19 cellular contexts compared by ENCODE assay signal in genomic region chr9:77826621-77827020, GRCh38.
"Had no signal": no experiment of that assay in that cellular context is flagged by ENCODE, and none has a peak within 500 bp of the region (broad histone marks: within the 10 kb centered on the region; RNA-seq: fewer than 3 reads in every experiment).

No MANE protein-coding gene starts in this region.

- H3K36me3 Mint-ChIP-seq: memory B cell had no signal

- H3K27me3 ChIP-seq: esophagus muscularis mucosa, heart left ventricle, left lung, pancreas had no signal

- H3K27ac Mint-ChIP-seq: activated CD4-positive, alpha-beta T cell treated with anti-CD3 and anti-CD28 coated beads for 36 hours; memory B cell; stimulated activated naive CD8-positive, alpha-beta T cell treated with anti-CD3 and anti-CD28 coated beads, Interleukin-15, amount 100 ng/mL, for 72 hours had no signal

- H3K4me3 Mint-ChIP-seq: activated CD4-positive, alpha-beta memory T cell treated with anti-CD3 and anti-CD28 coated beads, Interleukin-2, amount 10 ng/mL, durations not matched to agents 7 days and 5 days; activated CD4-positive, alpha-beta T cell treated with anti-CD3 and anti-CD28 coated beads for 36 hours; activated naive CD8-positive, alpha-beta T cell treated with anti-CD3 and anti-CD28 coated beads for 36 hours; memory B cell; stimulated activated naive CD8-positive, alpha-beta T cell treated with anti-CD3 and anti-CD28 coated beads, Interleukin-15, amount 100 ng/mL, for 72 hours had no signal

- FAIRE-seq: bronchial epithelial cell, frontal cortex, islet of Langerhans, pancreas had no signal

- H3K36me3 ChIP-seq: esophagus muscularis mucosa, heart left ventricle, left lung, pancreas, thoracic aorta had no signal

- H3K27me3 Mint-ChIP-seq: activated CD4-positive, alpha-beta memory T cell treated with anti-CD3 and anti-CD28 coated beads, Interleukin-2, amount 10 ng/mL, durations not matched to agents 7 days and 5 days; activated CD4-positive, alpha-beta T cell treated with anti-CD3 and anti-CD28 coated beads for 36 hours; activated naive CD8-positive, alpha-beta T cell treated with anti-CD3 and anti-CD28 coated beads for 36 hours; stimulated activated naive CD8-positive, alpha-beta T cell treated with anti-CD3 and anti-CD28 coated beads, Interleukin-15, amount 100 ng/mL, for 72 hours had no signal

- H3K4me3 ChIP-seq: esophagus muscularis mucosa, heart left ventricle, left lung, pancreas, thoracic aorta had no signal

- H3K27ac ChIP-seq: esophagus muscularis mucosa, heart left ventricle, pancreas, thoracic aorta had no signal

- DNase-seq: activated CD4-positive, alpha-beta memory T cell treated with anti-CD3 and anti-CD28 coated beads, Interleukin-2, amount 10 ng/mL, durations not matched to agents 7 days and 5 days; activated CD4-positive, alpha-beta T cell treated with anti-CD3 and anti-CD28 coated beads for 36 hours; activated gamma-delta T cell; activated naive CD8-positive, alpha-beta T cell treated with anti-CD3 and anti-CD28 coated beads for 36 hours; activated T-cell treated with anti-CD3 and anti-CD28 coated beads, Interleukin-2, amount 50 U/mL, for 48 hours; heart left ventricle; left lung; pancreas; retina; stimulated activated CD4-positive, alpha-beta T cell treated with anti-CD3 and anti-CD28 coated beads, Interleukin-15, amount 100 ng/mL, for 24 hours; stimulated activated CD4-positive, alpha-beta T cell treated with anti-CD3 and anti-CD28 coated beads, Interleukin-4, amount 100 ng/mL, for 4 hours; stimulated activated naive CD8-positive, alpha-beta T cell treated with anti-CD3 and anti-CD28 coated beads, Interleukin-15, amount 100 ng/mL, for 72 hours; T-helper 9 cell had no signal

- H3K9me3 Mint-ChIP-seq: activated CD4-positive, alpha-beta memory T cell treated with anti-CD3 and anti-CD28 coated beads, Interleukin-2, amount 10 ng/mL, durations not matched to agents 7 days and 5 days; activated naive CD8-positive, alpha-beta T cell treated with anti-CD3 and anti-CD28 coated beads for 36 hours; memory B cell; stimulated activated naive CD8-positive, alpha-beta T cell treated with anti-CD3 and anti-CD28 coated beads, Interleukin-15, amount 100 ng/mL, for 72 hours had no signal

- H3K9me3 ChIP-seq: esophagus muscularis mucosa, heart left ventricle, left lung, pancreas, thoracic aorta had no signal
